ENCODE assay signal across 11 cellular contexts in genomic region chr1:201093561-201093960, GRCh38. TPM values are rescaled to one million over a fixed set of nuclear protein-coding genes. Genes with fewer than 3 reads are reported as not detected.
"Had no signal": no experiment of that assay in that cellular context is flagged by ENCODE, and none has a peak within 500 bp of the region (broad histone marks: within the 10 kb centered on the region; RNA-seq: fewer than 3 reads in every experiment).

No MANE protein-coding gene starts in this region.

- H3K4me3 ChIP-seq: GM23248, GM23338, HAP-1 had no signal

- H3K27ac ChIP-seq: GM23248 had no signal

- H3K4me3 Mint-ChIP-seq: GM23338, H9, HFFc6 had no signal

- H3K9me3 Mint-ChIP-seq: GM23338, H9, HFFc6 had no signal

- H3K9ac ChIP-seq: GM23248 had no signal

- H3K4me1 ChIP-seq: HAP-1 had no signal

- DNase-seq: GM23248, GOT3, H7, H9, HCEC 1CT, HFFc6 had no signal

- ATAC-seq: GM23338, HCT116 had no signal

- H3K4me2 ChIP-seq: GM23338 had no signal

- H3K27ac Mint-ChIP-seq: GM23338, H9, HFFc6 had no signal

- H3K9me3 ChIP-seq: HAP-1 had no signal

- H2AFZ ChIP-seq: GM23248, GM23338 had no signal

- H3K36me3 ChIP-seq: HAP-1 had no signal

RNA-seq across cellular contexts. Expression of gene CACNA1S, which starts 18.7 kb away (rescaled TPM):
- total RNA-seq: GM23248, H1, H4, H7, H9, HFFc6 had no signal
- polyA plus RNA-seq: GM23248, GM23338 had no signal

RNA-seq across cellular contexts. Expression of gene ASCL5, which starts 33.4 kb away (rescaled TPM):
- total RNA-seq: GM23248, GM23338, H4, H7, HFFc6 had no signal
- polyA plus RNA-seq: GM23248, GM23338 had no signal
